1 cellular context compared by ENCODE assay signal in the genomic region with DNA sequence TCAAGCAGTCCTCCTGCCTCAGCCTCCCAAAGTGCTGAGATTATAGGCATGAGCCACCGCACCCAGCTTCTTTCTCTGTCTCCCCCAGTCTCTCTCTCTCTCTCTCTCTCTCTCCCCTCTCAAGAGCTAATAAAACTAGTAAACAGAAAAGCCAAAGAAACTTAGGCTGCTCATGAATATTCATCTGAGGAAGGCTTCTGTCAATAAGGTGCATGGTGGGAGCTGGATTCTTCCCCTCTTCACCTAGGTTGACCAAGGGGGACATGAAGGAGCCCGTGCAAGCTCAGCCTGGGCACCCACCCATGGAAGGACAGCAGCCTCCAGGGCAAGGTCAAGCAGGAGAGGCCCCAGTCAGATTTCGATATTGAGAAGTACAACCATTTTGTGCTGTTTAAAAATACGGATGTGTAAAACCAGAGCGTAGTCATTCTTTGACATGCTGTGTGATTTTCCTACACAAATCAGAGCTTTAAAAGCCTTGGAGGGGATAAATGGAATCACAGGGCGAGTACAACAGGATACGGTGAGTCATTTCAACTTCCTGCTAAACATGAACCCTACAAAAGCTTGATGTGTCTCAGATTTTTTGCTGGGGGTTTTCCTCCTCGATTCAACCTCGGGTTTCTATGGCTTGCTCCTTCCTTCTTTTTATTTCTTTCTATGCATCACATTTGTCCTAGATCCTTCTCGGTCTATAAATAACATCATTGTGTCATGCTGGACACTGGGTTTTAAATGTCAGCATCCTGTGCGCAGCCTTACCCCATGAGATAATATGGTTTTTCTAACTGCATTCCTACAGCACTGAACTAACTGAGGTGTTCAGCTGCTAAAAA.
TF ChIP-seq lines count a peak whose summit lies in the region.

No MANE protein-coding gene starts in this region.

TF ChIP-seq in GM12878, 131 proteins besides CTCF, POLR2A, EP300 and RAD21 (continued from another document and continues in another):
- TF ChIP-seq RAD51 (IDR thresholded peaks at IDR 0.05), result no peak
- TF ChIP-seq ZBED1 (IDR thresholded peaks at IDR 0.05; ENCODE audit: borderline replicate concordance), result peak; percentile 75; the same call in 1 of the 2 replicates
- no peak for TF ChIP-seq SMAD5 (IDR thresholded peaks at IDR 0.05; ENCODE audit: low read depth)
- no peak for TF ChIP-seq TCF3 (IDR thresholded peaks at IDR 0.05; ENCODE audit: borderline replicate concordance, insufficient read depth, low read depth, low read length)
- TF ChIP-seq KLF5 (IDR thresholded peaks at IDR 0.05; ENCODE audit: partially characterized antibody), result no peak
- no peak for TF ChIP-seq SREBF2 (IDR thresholded peaks at IDR 0.05; ENCODE audit: low read length)
- TF ChIP-seq ZNF687 (IDR thresholded peaks at IDR 0.05), result no peak
- no peak for TF ChIP-seq CBX3 (IDR thresholded peaks at IDR 0.05; ENCODE audit: borderline replicate concordance, low read depth)
- TF ChIP-seq ZNF217 (IDR thresholded peaks at IDR 0.05), result peak; percentile 47; the same call in 1 of the 2 replicates
- TF ChIP-seq, protein P1, sequence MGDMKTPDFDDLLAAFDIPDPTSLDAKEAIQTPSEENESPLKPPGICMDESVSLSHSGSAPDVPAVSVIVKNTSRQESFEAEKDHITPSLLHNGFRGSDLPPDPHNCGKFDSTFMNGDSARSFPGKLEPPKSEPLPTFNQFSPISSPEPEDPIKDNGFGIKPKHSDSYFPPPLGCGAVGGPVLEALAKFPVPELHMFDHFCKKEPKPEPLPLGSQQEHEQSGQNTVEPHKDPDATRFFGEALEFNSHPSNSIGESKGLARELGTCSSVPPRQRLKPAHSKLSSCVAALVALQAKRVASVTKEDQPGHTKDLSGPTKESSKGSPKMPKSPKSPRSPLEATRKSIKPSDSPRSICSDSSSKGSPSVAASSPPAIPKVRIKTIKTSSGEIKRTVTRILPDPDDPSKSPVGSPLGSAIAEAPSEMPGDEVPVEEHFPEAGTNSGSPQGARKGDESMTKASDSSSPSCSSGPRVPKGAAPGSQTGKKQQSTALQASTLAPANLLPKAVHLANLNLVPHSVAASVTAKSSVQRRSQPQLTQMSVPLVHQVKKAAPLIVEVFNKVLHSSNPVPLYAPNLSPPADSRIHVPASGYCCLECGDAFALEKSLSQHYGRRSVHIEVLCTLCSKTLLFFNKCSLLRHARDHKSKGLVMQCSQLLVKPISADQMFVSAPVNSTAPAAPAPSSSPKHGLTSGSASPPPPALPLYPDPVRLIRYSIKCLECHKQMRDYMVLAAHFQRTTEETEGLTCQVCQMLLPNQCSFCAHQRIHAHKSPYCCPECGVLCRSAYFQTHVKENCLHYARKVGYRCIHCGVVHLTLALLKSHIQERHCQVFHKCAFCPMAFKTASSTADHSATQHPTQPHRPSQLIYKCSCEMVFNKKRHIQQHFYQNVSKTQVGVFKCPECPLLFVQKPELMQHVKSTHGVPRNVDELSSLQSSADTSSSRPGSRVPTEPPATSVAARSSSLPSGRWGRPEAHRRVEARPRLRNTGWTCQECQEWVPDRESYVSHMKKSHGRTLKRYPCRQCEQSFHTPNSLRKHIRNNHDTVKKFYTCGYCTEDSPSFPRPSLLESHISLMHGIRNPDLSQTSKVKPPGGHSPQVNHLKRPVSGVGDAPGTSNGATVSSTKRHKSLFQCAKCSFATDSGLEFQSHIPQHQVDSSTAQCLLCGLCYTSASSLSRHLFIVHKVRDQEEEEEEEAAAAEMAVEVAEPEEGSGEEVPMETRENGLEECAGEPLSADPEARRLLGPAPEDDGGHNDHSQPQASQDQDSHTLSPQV (IDR thresholded peaks at IDR 0.05), result no peak
- 0 out of 2 replicates have a peak, but pooled peaks have one; percentile 54 for TF ChIP-seq CHD4 (IDR thresholded peaks at IDR 0.05)
- peak; percentile 96; the same call in 1 of the 2 replicates for TF ChIP-seq MTA3 (IDR thresholded peaks at IDR 0.05; ENCODE audit: borderline replicate concordance, low read length)
- TF ChIP-seq, protein P2, sequence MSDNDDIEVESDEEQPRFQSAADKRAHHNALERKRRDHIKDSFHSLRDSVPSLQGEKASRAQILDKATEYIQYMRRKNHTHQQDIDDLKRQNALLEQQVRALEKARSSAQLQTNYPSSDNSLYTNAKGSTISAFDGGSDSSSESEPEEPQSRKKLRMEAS (IDR thresholded peaks at IDR 0.05; ENCODE audit: low read depth, low read length), result no peak
- peak; percentile 68 for TF ChIP-seq SP1 (IDR thresholded peaks at IDR 0.05; ENCODE audit: low read depth, low read length)
- TF ChIP-seq STAT3 (IDR thresholded peaks at IDR 0.05; ENCODE audit: low read depth, low read length), result 0 out of 2 replicates have a peak, but pooled peaks have one; percentile 22
- TF ChIP-seq, protein P3, sequence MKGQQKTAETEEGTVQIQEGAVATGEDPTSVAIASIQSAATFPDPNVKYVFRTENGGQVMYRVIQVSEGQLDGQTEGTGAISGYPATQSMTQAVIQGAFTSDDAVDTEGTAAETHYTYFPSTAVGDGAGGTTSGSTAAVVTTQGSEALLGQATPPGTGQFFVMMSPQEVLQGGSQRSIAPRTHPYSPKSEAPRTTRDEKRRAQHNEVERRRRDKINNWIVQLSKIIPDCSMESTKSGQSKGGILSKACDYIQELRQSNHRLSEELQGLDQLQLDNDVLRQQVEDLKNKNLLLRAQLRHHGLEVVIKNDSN (IDR thresholded peaks at IDR 0.05; ENCODE audit: borderline replicate concordance, extremely low read length, insufficient read depth, low read depth, low read length), result no peak
- no peak for TF ChIP-seq ASH2L (IDR thresholded peaks at IDR 0.05; ENCODE audit: borderline replicate concordance, low read depth)
- peak in 1 of 2 experiments; percentile 42; a peak in 1 of 3 replicates for TF ChIP-seq EGR1 (IDR thresholded peaks at IDR 0.05; ENCODE audit: borderline replicate concordance in 1 of 2, low read depth in 2 of 2, low read length in 2 of 2)
- no peak for TF ChIP-seq USF2 (IDR thresholded peaks at IDR 0.05; ENCODE audit: borderline replicate concordance, low read depth, low read length)
- no peak for TF ChIP-seq HDAC2 (IDR thresholded peaks at IDR 0.05)
- TF ChIP-seq CBX5 (IDR thresholded peaks at IDR 0.05; ENCODE audit: low read depth), result peak; percentile 70; the same call in 1 of the 2 replicates
- no peak for TF ChIP-seq ZNF622 (IDR thresholded peaks at IDR 0.05)
- TF ChIP-seq E2F4 (IDR thresholded peaks at IDR 0.05; ENCODE audit: low read depth, low read length), result no peak
- TF ChIP-seq JUNB (IDR thresholded peaks at IDR 0.05), result peak; percentile 98
- no peak for TF ChIP-seq MYB (IDR thresholded peaks at IDR 0.05; ENCODE audit: borderline replicate concordance, low read depth, low read length)
- no peak for TF ChIP-seq E4F1 (IDR thresholded peaks at IDR 0.05; ENCODE audit: borderline replicate concordance, partially characterized antibody)
- TF ChIP-seq TARDBP (IDR thresholded peaks at IDR 0.05; ENCODE audit: borderline replicate concordance), result no peak
- TF ChIP-seq ZNF24 (IDR thresholded peaks at IDR 0.05), result no peak
- no peak for TF ChIP-seq RB1 (IDR thresholded peaks at IDR 0.05; ENCODE audit: borderline replicate concordance)
- TF ChIP-seq ZNF274 (IDR thresholded peaks at IDR 0.05; ENCODE audit: insufficient read depth, insufficient read length), result no peak
- TF ChIP-seq MEF2A (IDR thresholded peaks at IDR 0.05; ENCODE audit: insufficient read depth, low read depth, low read length), result peak; percentile 92
- TF ChIP-seq SUPT20H (IDR thresholded peaks at IDR 0.05; ENCODE audit: borderline replicate concordance, control insufficient read depth, low read depth, low read length), result no peak
- TF ChIP-seq, protein P4, sequence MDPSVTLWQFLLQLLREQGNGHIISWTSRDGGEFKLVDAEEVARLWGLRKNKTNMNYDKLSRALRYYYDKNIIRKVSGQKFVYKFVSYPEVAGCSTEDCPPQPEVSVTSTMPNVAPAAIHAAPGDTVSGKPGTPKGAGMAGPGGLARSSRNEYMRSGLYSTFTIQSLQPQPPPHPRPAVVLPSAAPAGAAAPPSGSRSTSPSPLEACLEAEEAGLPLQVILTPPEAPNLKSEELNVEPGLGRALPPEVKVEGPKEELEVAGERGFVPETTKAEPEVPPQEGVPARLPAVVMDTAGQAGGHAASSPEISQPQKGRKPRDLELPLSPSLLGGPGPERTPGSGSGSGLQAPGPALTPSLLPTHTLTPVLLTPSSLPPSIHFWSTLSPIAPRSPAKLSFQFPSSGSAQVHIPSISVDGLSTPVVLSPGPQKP (IDR thresholded peaks at IDR 0.05; ENCODE audit: low read depth, low read length), result no peak
- no peak for TF ChIP-seq ZNF384 (IDR thresholded peaks at IDR 0.05; ENCODE audit: borderline replicate concordance, low read depth, low read length)
- TF ChIP-seq ZZZ3 (IDR thresholded peaks at IDR 0.05; ENCODE audit: control insufficient read depth, insufficient read length, low read depth), result peak; percentile 74
- TF ChIP-seq POLR2AphosphoS5 (IDR thresholded peaks at IDR 0.05; ENCODE audit: low read length), result no peak
- peak; percentile 67 for TF ChIP-seq BMI1 (IDR thresholded peaks at IDR 0.05; ENCODE audit: borderline replicate concordance)
- no peak; the same call in 1 of the 2 replicates for TF ChIP-seq NBN (IDR thresholded peaks at IDR 0.05)
- TF ChIP-seq TBL1XR1 (IDR thresholded peaks at IDR 0.05; ENCODE audit: low read depth, low read length), result peak; percentile 91
- TF ChIP-seq PBX3 (IDR thresholded peaks at IDR 0.05; ENCODE audit: insufficient replicate concordance, low read depth, low read length), result no peak
- no peak for TF ChIP-seq HDGF (IDR thresholded peaks at IDR 0.05)
- peak; percentile 87 for TF ChIP-seq PML (IDR thresholded peaks at IDR 0.05; ENCODE audit: low read length)
